In genomic region chr9:129496187-129497063, GRCh38 we compare ENCODE assay signal across 1 cellular context.
TF ChIP-seq lines count a peak whose summit lies in the region.

No MANE protein-coding gene starts in this region.

TF ChIP-seq in GM12878, 131 proteins besides CTCF, POLR2A, EP300 and RAD21 (continued from another document):
- TF ChIP-seq ZBTB40 (IDR thresholded peaks at IDR 0.05; ENCODE audit: borderline replicate concordance) (no peak), PML (IDR thresholded peaks at IDR 0.05; ENCODE audit: low read length) (no peak), EGR1 (IDR thresholded peaks at IDR 0.05; ENCODE audit: borderline replicate concordance in 1 of 2, low read depth in 2 of 2, low read length in 2 of 2) (no peak), CHD2 (IDR thresholded peaks at IDR 0.05; ENCODE audit: borderline replicate concordance, low read depth, low read length) (0 out of 2 replicates have a peak, but pooled peaks have one; percentile 31), SPI1 (IDR thresholded peaks at IDR 0.05; ENCODE audit: borderline replicate concordance, insufficient read depth, low read depth, low read length) (no peak), SMAD5 (IDR thresholded peaks at IDR 0.05; ENCODE audit: low read depth) (no peak), ZSCAN29 (IDR thresholded peaks at IDR 0.05) (no peak), TAF1 (IDR thresholded peaks at IDR 0.05; ENCODE audit: borderline replicate concordance, low read depth, low read length) (no peak), ZNF207 (IDR thresholded peaks at IDR 0.05; ENCODE audit: borderline replicate concordance) (no peak), BHLHE40 (IDR thresholded peaks at IDR 0.05; ENCODE audit: borderline replicate concordance in 1 of 2, low read depth in 2 of 2, low read length in 1 of 2) (peak in 1 of 2 experiments; percentile 63; a peak in 1 of 4 replicates), NR2F1 (conservative IDR thresholded peaks at IDR 0.05) (no peak), SUZ12 (IDR thresholded peaks at IDR 0.05; ENCODE audit: unreplicated experiment) (peak; percentile 92), PKNOX1 (IDR thresholded peaks at IDR 0.05) (no peak), TCF3 (IDR thresholded peaks at IDR 0.05; ENCODE audit: borderline replicate concordance, insufficient read depth, low read depth, low read length) (no peak), ZBTB33 (IDR thresholded peaks at IDR 0.05) (no peak), CHD1 (IDR thresholded peaks at IDR 0.05; ENCODE audit: low read depth, low read length) (no peak), ZNF274 (IDR thresholded peaks at IDR 0.05; ENCODE audit: insufficient read depth, insufficient read length) (no peak), YY1 (IDR thresholded peaks at IDR 0.05; ENCODE audit: low read depth, low read length) (no peak), DPF2 (IDR thresholded peaks at IDR 0.05) (peak; percentile 71), MTA2 (IDR thresholded peaks at IDR 0.05; ENCODE audit: low read depth) (no peak; the same call in 1 of the 2 replicates), ESRRA (IDR thresholded peaks at IDR 0.05; ENCODE audit: low read length) (no peak), EED (IDR thresholded peaks at IDR 0.05; ENCODE audit: low read depth) (no peak), PRDM15 (CRISPR knock-in tag; IDR thresholded peaks at IDR 0.05) (no peak), CREM (IDR thresholded peaks at IDR 0.05; ENCODE audit: low read depth) (no peak), MEF2B (IDR thresholded peaks at IDR 0.05; ENCODE audit: partially characterized antibody, poor library complexity, severe bottlenecking) (peak; percentile 16), ELK1 (IDR thresholded peaks at IDR 0.05; ENCODE audit: low read depth, low read length) (no peak), BMI1 (IDR thresholded peaks at IDR 0.05; ENCODE audit: borderline replicate concordance) (no peak), EZH2 (IDR thresholded peaks at IDR 0.05; ENCODE audit: borderline replicate concordance, control insufficient read depth, low read depth, low read length) (0 out of 2 replicates have a peak, but pooled peaks have one; percentile 34), IKZF2 (IDR thresholded peaks at IDR 0.05) (peak; percentile 55 to 64; a peak in 3 of 4 replicates), MLLT1 (IDR thresholded peaks at IDR 0.05) (no peak), SP1 (IDR thresholded peaks at IDR 0.05; ENCODE audit: low read depth, low read length) (no peak), FOXM1 (IDR thresholded peaks at IDR 0.05; ENCODE audit: low read depth, low read length) (no peak), IKZF1 (conservative IDR thresholded peaks at IDR 0.05) (peak; percentile 77), TBL1XR1 (IDR thresholded peaks at IDR 0.05; ENCODE audit: low read depth, low read length) (no peak), CBX3 (IDR thresholded peaks at IDR 0.05; ENCODE audit: borderline replicate concordance, low read depth) (no peak), RBBP5 (conservative IDR thresholded peaks at IDR 0.05) (no peak), ETV6 (conservative IDR thresholded peaks at IDR 0.05 in 1 of 2, IDR thresholded peaks at IDR 0.05 in 1 of 2; ENCODE audit: borderline replicate concordance in 1 of 2, low read depth in 1 of 2) (no peak), PAX8 (IDR thresholded peaks at IDR 0.05) (no peak), JUND (IDR thresholded peaks at IDR 0.05; ENCODE audit: low read depth, low read length) (no peak), NR2C1 (IDR thresholded peaks at IDR 0.05) (peak; percentile 67; the same call in 1 of the 2 replicates), NFIC (IDR thresholded peaks at IDR 0.05; ENCODE audit: low read depth, low read length) (no peak), CREB1 (IDR thresholded peaks at IDR 0.05; ENCODE audit: low read depth) (no peak), BACH1 (IDR thresholded peaks at IDR 0.05; ENCODE audit: borderline replicate concordance) (no peak), SIN3A (IDR thresholded peaks at IDR 0.05; ENCODE audit: low read depth, low read length) (no peak), TARDBP (IDR thresholded peaks at IDR 0.05; ENCODE audit: borderline replicate concordance) (no peak), MAX (IDR thresholded peaks at IDR 0.05; ENCODE audit: low read depth, low read length) (no peak; the same call in 1 of the 2 replicates), MXI1 (IDR thresholded peaks at IDR 0.05; ENCODE audit: low read depth, low read length) (no peak)
